ENCODE assay signal across 8 cellular contexts in the genomic region with DNA sequence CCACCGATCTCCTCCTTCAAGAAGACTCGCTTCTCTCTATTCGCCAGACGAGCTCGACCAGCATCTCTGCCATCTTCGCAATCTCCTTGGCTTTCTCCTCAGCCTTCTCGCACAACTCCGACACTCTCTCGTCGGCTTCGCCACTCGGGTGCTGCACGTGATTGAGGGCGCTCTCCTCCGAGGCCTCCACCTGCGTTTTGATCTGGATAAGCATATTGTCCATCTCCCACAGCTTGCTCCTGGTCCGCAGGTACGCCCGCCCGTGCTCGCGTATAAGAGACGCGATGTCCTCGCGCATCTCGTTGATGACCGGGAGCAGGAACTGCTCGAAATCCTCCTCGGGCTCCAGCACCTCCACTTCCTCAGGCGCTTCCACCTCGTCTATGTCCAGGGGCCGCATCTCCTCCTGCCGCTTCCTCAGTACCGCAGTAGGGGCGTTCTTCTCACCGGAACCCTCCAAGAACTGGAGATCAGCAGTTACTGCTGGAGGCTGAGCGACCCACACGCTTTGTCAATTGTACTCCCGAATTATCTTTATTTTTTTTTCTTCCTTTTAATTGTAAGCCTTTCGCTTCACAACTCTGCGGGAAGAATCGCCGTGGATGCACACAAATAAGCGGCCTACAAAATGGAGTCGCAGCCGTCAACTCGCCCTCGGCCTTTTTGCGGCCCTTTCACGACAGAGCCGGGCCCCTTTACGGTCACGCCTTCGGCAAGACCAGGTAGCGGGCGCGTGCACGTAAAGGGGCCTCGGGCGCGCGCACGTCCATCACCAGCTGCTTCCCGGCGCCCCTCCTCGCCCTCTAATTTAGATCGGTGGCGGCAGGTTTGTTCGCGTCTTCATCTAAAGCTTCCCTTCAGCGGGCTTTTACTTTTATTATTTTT. TPM values are rescaled to one million over a fixed set of nuclear protein-coding genes. Genes with fewer than 3 reads are reported as not detected.
DNase-seq lines count a peak whose midpoint lies in the region; ATAC-seq and TF ChIP-seq lines count a peak whose summit lies in the region.

A gene (minus strand): TSS at position 636 of the 885 bp plus-strand sequence. CDS start 236 bp downstream, at position 400.

- intact Hi-C loops in activated CD4-positive, alpha-beta T cell treated with anti-CD3 and anti-CD28 coated beads for 36 hours (cut with DNase I, micrococcal nuclease) = loop anchor here (1.0 to 10.0 kb wide), 11 partner anchors 8 to 359 kb away; a partner anchor contains a TSS

- POLR2A ChIA-PET in activated CD4-positive, alpha-beta T cell treated with anti-CD3 and anti-CD28 coated beads for 36 hours (lab: Charles Lee) = interaction anchor here (0.6 to 5.3 kb wide), 10 partner anchors 13 to 359 kb away, joined by 3 to 42 read pairs (median 4); a partner anchor contains a TSS

- no peaks in the 10 kb centered on the region for H3K27me3 Mint-ChIP-seq in activated CD4-positive, alpha-beta T cell treated with anti-CD3 and anti-CD28 coated beads for 36 hours
- H3K27me3 Mint-ChIP-seq in chondrocyte (ENCODE audit: low read depth) = peaks cover 3% of the 10 kb centered on the region

- H3K27ac Mint-ChIP-seq in activated CD4-positive, alpha-beta T cell treated with anti-CD3 and anti-CD28 coated beads for 36 hours = peak within 1 kb of the TSS; percentile 98
- peak within 1 kb of the TSS; percentile 94 for H3K27ac Mint-ChIP-seq in chondrocyte (ENCODE audit: unreplicated experiment)

- CTCF ChIA-PET in activated CD4-positive, alpha-beta T cell treated with anti-CD3 and anti-CD28 coated beads for 36 hours (lab: Charles Lee) = interaction anchor here (0.7 to 7.1 kb wide), 12 partner anchors 8 to 360 kb away, joined by 3 to 39 read pairs (median 6); a partner anchor contains a TSS

- DNase-seq in AG10803 (ENCODE audit: low read depth) = peak; percentile 98
- peak; percentile 93 for DNase-seq in NCI-H510A treated with DMSO at 0.1 percent for 48 hours (lab: John Stamatoyannopoulos, UW)
- peak; percentile 98 for DNase-seq in activated CD4-positive, alpha-beta T cell treated with anti-CD3 and anti-CD28 coated beads for 36 hours
- peak; percentile 98 for DNase-seq in chondrocyte (ENCODE audit: low spot score)
- peak; percentile 89 for DNase-seq in kidney epithelial cell (ENCODE audit: low read depth)
- DNase-seq in stimulated activated CD4-positive, alpha-beta T cell treated with anti-CD3 and anti-CD28 coated beads, Interleukin-15, amount 100 ng/mL, for 24 hours = peak; percentile 98

- peak; percentile 66 for ATAC-seq in GM19043 (IDR thresholded peaks at IDR 0.05; ENCODE audit: low read depth, unreplicated experiment)
- peak; percentile 77 for ATAC-seq in HG03432 (IDR thresholded peaks at IDR 0.05; ENCODE audit: unreplicated experiment)
- ATAC-seq in activated CD4-positive, alpha-beta T cell treated with anti-CD3 and anti-CD28 coated beads for 36 hours = peak; percentile 73

- H3K4me3 Mint-ChIP-seq in activated CD4-positive, alpha-beta T cell treated with anti-CD3 and anti-CD28 coated beads for 36 hours = peak within 1 kb of the TSS; percentile 98
- H3K4me3 Mint-ChIP-seq in chondrocyte (ENCODE audit: unreplicated experiment) = peak within 1 kb of the TSS; percentile 97

- no peaks in the 10 kb centered on the region for H3K27me3 ChIP-seq in kidney epithelial cell (ENCODE audit: control insufficient read depth, insufficient read depth, low read length)

- no peaks in the 10 kb centered on the region for H3K36me3 ChIP-seq in kidney epithelial cell (ENCODE audit: control insufficient read depth, insufficient read depth, low read length)

- H3K9me3 Mint-ChIP-seq in activated CD4-positive, alpha-beta T cell treated with anti-CD3 and anti-CD28 coated beads for 36 hours (ENCODE audit: low read depth) = peaks cover 1% of the 10 kb centered on the region
- no peaks in the 10 kb centered on the region for H3K9me3 Mint-ChIP-seq in chondrocyte (ENCODE audit: low read depth)

- H3K36me3 Mint-ChIP-seq in activated CD4-positive, alpha-beta T cell treated with anti-CD3 and anti-CD28 coated beads for 36 hours (ENCODE audit: low read depth) = peaks cover 38% of the 10 kb centered on the region
- H3K36me3 Mint-ChIP-seq in chondrocyte (ENCODE audit: low read depth) = peaks cover 11% of the 10 kb centered on the region

- TF ChIP-seq CTCF in AG10803 (conservative IDR thresholded peaks at IDR 0.05; ENCODE audit: low read length) = peak; percentile 25; the same call in 1 of the 2 replicates
- peak; percentile 54 for TF ChIP-seq CTCF in chondrocyte (IDR thresholded peaks at IDR 0.05)
- TF ChIP-seq CTCF in kidney epithelial cell (IDR thresholded peaks at IDR 0.05; ENCODE audit: insufficient read depth, low read length, poor library complexity, severe bottlenecking) = no peak

- peak within 1 kb of the TSS; percentile 96 for H3K4me3 ChIP-seq in AG10803 (ENCODE audit: low read length)
- peak within 1 kb of the TSS; percentile 65 for H3K4me3 ChIP-seq in kidney epithelial cell (ENCODE audit: low read depth, low read length)

- peaks cover 46% of the 10 kb centered on the region for H3K4me1 Mint-ChIP-seq in activated CD4-positive, alpha-beta T cell treated with anti-CD3 and anti-CD28 coated beads for 36 hours
- H3K4me1 Mint-ChIP-seq in chondrocyte (ENCODE audit: low read depth) = peaks cover 48% of the 10 kb centered on the region

RNA-seq across cellular contexts. Expression of the gene that starts here (rescaled TPM):
- total RNA-seq in activated CD4-positive, alpha-beta T cell treated with anti-CD3 and anti-CD28 coated beads for 36 hours = 10 to 100 TPM; 36.4 to 45.0 TPM
- 44.7 to 52.9 TPM (median 46.5 TPM) in 3 replicates for total RNA-seq in chondrocyte
- total RNA-seq in kidney epithelial cell = 36.9 and 53.6 TPM in 2 replicates

Comparison
In these comparisons a context has a peak if more than half of its experiments do, and no peak if none do; other contexts are left out.
1. Peak in every context shown above with its lines: DNase-seq, ATAC-seq and H3K4me3 ChIP-seq.